Comparison of ENCODE assay signal across 8 cellular contexts in the genomic region with DNA sequence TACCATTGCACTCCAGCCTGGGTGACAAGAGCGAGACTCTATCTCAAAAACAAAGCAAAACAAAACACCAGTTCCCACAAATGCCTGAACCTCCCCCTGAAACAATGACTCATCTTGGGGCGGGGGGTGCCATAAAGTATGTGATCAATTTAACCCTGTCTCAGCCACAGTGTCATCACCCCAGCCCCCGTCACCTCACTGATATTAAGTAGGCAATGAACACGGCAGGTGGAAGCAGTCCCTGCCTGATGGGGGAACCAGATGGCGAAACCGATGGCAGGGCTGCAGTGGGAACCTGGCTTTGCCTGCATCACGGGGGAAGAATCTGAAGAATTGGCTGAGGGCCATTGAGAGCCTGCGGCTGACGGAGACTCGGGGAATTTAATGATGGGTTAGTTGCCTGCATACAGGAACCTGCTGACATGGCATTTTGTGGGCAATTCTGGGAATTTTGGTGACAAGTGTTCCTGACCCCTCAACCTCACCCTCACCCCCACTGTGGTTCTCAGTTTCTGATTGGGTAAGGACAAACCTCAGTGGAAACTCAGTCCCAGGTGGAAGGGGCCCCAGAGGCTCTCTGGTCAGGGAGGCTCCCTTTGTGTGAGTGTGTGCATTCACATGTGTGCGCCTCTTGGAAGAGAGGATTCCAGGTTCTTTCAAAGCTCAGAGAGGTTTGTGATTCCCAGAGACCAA. TPM values are rescaled to one million over a fixed set of nuclear protein-coding genes. Genes with fewer than 3 reads are reported as not detected.
A peak's percentile ranks its signal among the peaks of the same experiment; 100 is the strongest.
DNase-seq lines count a peak whose midpoint lies in the region; ATAC-seq and TF ChIP-seq lines count a peak whose summit lies in the region.

No MANE protein-coding gene starts in this region.

- H3K4me2 ChIP-seq in HCT116 (ENCODE audit: low read length) = peak overlapping the region; percentile 52

- BruUV-seq in HCT116 (replicated peaks; lab: Mats Ljungman, UMichigan) = no TSS peak

- TF ChIP-seq CTCF in HCT116 (IDR thresholded peaks at IDR 0.05 in 2 of 3, conservative IDR thresholded peaks at IDR 0.05 in 1 of 3; ENCODE audit: borderline replicate concordance in 1 of 3, insufficient read depth in 1 of 3, low read depth in 2 of 3, low read length in 2 of 3) = no peak
- no peak for TF ChIP-seq CTCF in activated CD8-positive, alpha-beta T cell treated with anti-CD3 and anti-CD28 coated beads for 36 hours (IDR thresholded peaks at IDR 0.05)
- no peak for TF ChIP-seq CTCF in type B pancreatic cell (conservative IDR thresholded peaks at IDR 0.05)
- no peak for TF ChIP-seq CTCF in stomach (IDR thresholded peaks at IDR 0.05)

- no peak overlapping the region for H3K4me3 ChIP-seq in HCT116 (replicated peaks in 1 of 2; ENCODE audit: low read depth in 1 of 2, low read length in 2 of 2)
- H3K4me3 ChIP-seq in stomach = no peak overlapping the region

- intact Hi-C loops in HCT116 (cut with micrococcal nuclease) = no loop called here
- intact Hi-C loops in activated CD8-positive, alpha-beta T cell treated with anti-CD3 and anti-CD28 coated beads for 36 hours (cut with micrococcal nuclease) = no loop called here
- intact Hi-C loops in stomach (cut with DNase I; ENCODE audit: low total_unique reads) = no loop called here

- no peaks in the 10 kb centered on the region for H3K9me2 ChIP-seq in HCT116 (ENCODE audit: insufficient read depth)

- no peak for TF ChIP-seq RAD21 in HCT116 (IDR thresholded peaks at IDR 0.05; ENCODE audit: low read depth)

- H3K79me2 ChIP-seq in HCT116 (ENCODE audit: insufficient read depth, low read length) = no peaks in the 10 kb centered on the region

- H3K4me3 Mint-ChIP-seq in activated CD8-positive, alpha-beta T cell treated with anti-CD3 and anti-CD28 coated beads for 36 hours = no peak overlapping the region
- peak overlapping the region; percentile 57 for H3K4me3 Mint-ChIP-seq in type B pancreatic cell

- no peaks in the 10 kb centered on the region for H3K36me3 ChIP-seq in HCT116 (ENCODE audit: control insufficient read depth in 1 of 2, insufficient read depth in 2 of 2, low read length in 2 of 2)
- no peaks in the 10 kb centered on the region for H3K36me3 ChIP-seq in stomach

- H3K27ac ChIP-seq in HCT116 (ENCODE audit: low read depth, low read length) = no peak overlapping the region
- no peak overlapping the region for H3K27ac ChIP-seq in stomach

- no peaks in the 10 kb centered on the region for H4K20me1 ChIP-seq in HCT116 (ENCODE audit: insufficient read depth)

- no peaks in the 10 kb centered on the region for H3K27me3 ChIP-seq in HCT116 (ENCODE audit: insufficient read depth, low read length)
- peaks cover 0 to 44% (median 0%) of the 10 kb centered on the region in 3 donors for H3K27me3 ChIP-seq in stomach

- H3K4me1 Mint-ChIP-seq in activated CD8-positive, alpha-beta T cell treated with anti-CD3 and anti-CD28 coated beads for 36 hours (ENCODE audit: low read depth) = peaks cover 17% of the 10 kb centered on the region
- peaks cover 15% of the 10 kb centered on the region for H3K4me1 Mint-ChIP-seq in type B pancreatic cell (ENCODE audit: unreplicated experiment)

- no peak overlapping the region for H3K9ac ChIP-seq in HCT116 (ENCODE audit: low read length)

- POLR2A ChIA-PET in HCT116 (lab: Charles Lee) = no interaction called here
- POLR2A ChIA-PET in activated CD8-positive, alpha-beta T cell treated with anti-CD3 and anti-CD28 coated beads for 36 hours (lab: Charles Lee) = no interaction called here

- no peaks in the 10 kb centered on the region for H3K9me3 ChIP-seq in HCT116 (ENCODE audit: control insufficient read depth in 1 of 2, insufficient read depth in 1 of 2, low read depth in 1 of 2, low read length in 2 of 2)
- no peaks in the 10 kb centered on the region for H3K9me3 ChIP-seq in stomach

- no peak overlapping the region for H2AFZ ChIP-seq in HCT116 (ENCODE audit: low read depth, low read length, poor library complexity, severe bottlenecking)

- CTCF ChIA-PET in HCT116 (lab: Charles Lee) = no interaction called here
- CTCF ChIA-PET in activated CD8-positive, alpha-beta T cell treated with anti-CD3 and anti-CD28 coated beads for 36 hours (lab: Charles Lee) = no interaction called here

- TF ChIP-seq EP300 in stomach (IDR thresholded peaks at IDR 0.05) = no peak

- 26 to 42% (median 35%) methylated on average over 11 of the region's 11 CpGs for WGBS in stomach, 5 donors

- RAD21 ChIA-PET in HCT116 (lab: Charles Lee; ENCODE audit: low non-redundant PET in 1 of 2, low total read pairs in 2 of 2, uncharacterized antibody in 2 of 2, unreplicated experiment in 2 of 2) = no interaction called here

- H3K36me3 Mint-ChIP-seq in activated CD8-positive, alpha-beta T cell treated with anti-CD3 and anti-CD28 coated beads for 36 hours (ENCODE audit: low read depth) = no peaks in the 10 kb centered on the region
- no peaks in the 10 kb centered on the region for H3K36me3 Mint-ChIP-seq in type B pancreatic cell

- no peaks in the 10 kb centered on the region for H3K9me3 Mint-ChIP-seq in activated CD8-positive, alpha-beta T cell treated with anti-CD3 and anti-CD28 coated beads for 36 hours
- H3K9me3 Mint-ChIP-seq in type B pancreatic cell = no peaks in the 10 kb centered on the region

- H3K4me1 ChIP-seq in HCT116 (ENCODE audit: control insufficient read depth in 1 of 2, insufficient read depth in 2 of 2, low read length in 2 of 2) = peaks cover 7 to 14% of the 10 kb centered on the region in 2 experiments
- peaks cover 0 to 12% (median 5%) of the 10 kb centered on the region in 4 donors for H3K4me1 ChIP-seq in stomach

- DNase-seq in AG08396 (ENCODE audit: low spot score) (peak; percentile 90), HCT116 (ENCODE audit: low read depth, low spot score) (no peak), iPS-NIHi7 (ENCODE audit: extremely low spot score) (peak; percentile 65), type B pancreatic cell (ENCODE audit: extremely low spot score, unreplicated experiment) (no peak), SKM-1 (lab: John Stamatoyannopoulos, UW; ENCODE audit: unreplicated experiment) (no peak), stomach (no peak)
- DNase-seq in activated CD8-positive, alpha-beta T cell treated with anti-CD3 and anti-CD28 coated beads for 36 hours = peak; percentile 90

- peak; percentile 69 for ATAC-seq in HCT116
- peak; percentile 95 for ATAC-seq in activated CD8-positive, alpha-beta T cell treated with anti-CD3 and anti-CD28 coated beads for 36 hours
- ATAC-seq in GM21447 (IDR thresholded peaks at IDR 0.05; ENCODE audit: unreplicated experiment) = no peak

- no peak overlapping the region for H3K27ac Mint-ChIP-seq in activated CD8-positive, alpha-beta T cell treated with anti-CD3 and anti-CD28 coated beads for 36 hours
- H3K27ac Mint-ChIP-seq in type B pancreatic cell = peak overlapping the region; percentile 68

- H3K27me3 Mint-ChIP-seq in activated CD8-positive, alpha-beta T cell treated with anti-CD3 and anti-CD28 coated beads for 36 hours = peaks cover 36% of the 10 kb centered on the region
- peaks cover 3% of the 10 kb centered on the region for H3K27me3 Mint-ChIP-seq in type B pancreatic cell

- TF ChIP-seq POLR2A in HCT116 (IDR thresholded peaks at IDR 0.05; ENCODE audit: borderline replicate concordance, extremely low read depth, insufficient read depth, insufficient read length) (no peak), stomach (IDR thresholded peaks at IDR 0.05) (no peak)

TF ChIP-seq in HCT116, 20 proteins besides CTCF, POLR2A, EP300 and RAD21 (continues in another document):
- TF ChIP-seq FOSL1 (IDR thresholded peaks at IDR 0.05; ENCODE audit: low read depth) (peak; percentile 10; the same call in 1 of the 2 replicates), TCF7L2 (IDR thresholded peaks at IDR 0.05; ENCODE audit: borderline replicate concordance, extremely low read depth, insufficient read depth, insufficient read length) (no peak)
- TF ChIP-seq, protein P1, sequence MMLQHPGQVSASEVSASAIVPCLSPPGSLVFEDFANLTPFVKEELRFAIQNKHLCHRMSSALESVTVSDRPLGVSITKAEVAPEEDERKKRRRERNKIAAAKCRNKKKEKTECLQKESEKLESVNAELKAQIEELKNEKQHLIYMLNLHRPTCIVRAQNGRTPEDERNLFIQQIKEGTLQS (IDR thresholded peaks at IDR 0.05) = no peak
- TF ChIP-seq, protein P2, sequence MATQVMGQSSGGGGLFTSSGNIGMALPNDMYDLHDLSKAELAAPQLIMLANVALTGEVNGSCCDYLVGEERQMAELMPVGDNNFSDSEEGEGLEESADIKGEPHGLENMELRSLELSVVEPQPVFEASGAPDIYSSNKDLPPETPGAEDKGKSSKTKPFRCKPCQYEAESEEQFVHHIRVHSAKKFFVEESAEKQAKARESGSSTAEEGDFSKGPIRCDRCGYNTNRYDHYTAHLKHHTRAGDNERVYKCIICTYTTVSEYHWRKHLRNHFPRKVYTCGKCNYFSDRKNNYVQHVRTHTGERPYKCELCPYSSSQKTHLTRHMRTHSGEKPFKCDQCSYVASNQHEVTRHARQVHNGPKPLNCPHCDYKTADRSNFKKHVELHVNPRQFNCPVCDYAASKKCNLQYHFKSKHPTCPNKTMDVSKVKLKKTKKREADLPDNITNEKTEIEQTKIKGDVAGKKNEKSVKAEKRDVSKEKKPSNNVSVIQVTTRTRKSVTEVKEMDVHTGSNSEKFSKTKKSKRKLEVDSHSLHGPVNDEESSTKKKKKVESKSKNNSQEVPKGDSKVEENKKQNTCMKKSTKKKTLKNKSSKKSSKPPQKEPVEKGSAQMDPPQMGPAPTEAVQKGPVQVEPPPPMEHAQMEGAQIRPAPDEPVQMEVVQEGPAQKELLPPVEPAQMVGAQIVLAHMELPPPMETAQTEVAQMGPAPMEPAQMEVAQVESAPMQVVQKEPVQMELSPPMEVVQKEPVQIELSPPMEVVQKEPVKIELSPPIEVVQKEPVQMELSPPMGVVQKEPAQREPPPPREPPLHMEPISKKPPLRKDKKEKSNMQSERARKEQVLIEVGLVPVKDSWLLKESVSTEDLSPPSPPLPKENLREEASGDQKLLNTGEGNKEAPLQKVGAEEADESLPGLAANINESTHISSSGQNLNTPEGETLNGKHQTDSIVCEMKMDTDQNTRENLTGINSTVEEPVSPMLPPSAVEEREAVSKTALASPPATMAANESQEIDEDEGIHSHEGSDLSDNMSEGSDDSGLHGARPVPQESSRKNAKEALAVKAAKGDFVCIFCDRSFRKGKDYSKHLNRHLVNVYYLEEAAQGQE (IDR thresholded peaks at IDR 0.05; ENCODE audit: low read depth) = no peak

RNA-seq across cellular contexts. Expression of gene SHISAL1, which starts 39.1 kb away (rescaled TPM):
- total RNA-seq in HCT116 (2021; ENCODE audit: unreplicated experiment) (not detected), type B pancreatic cell (ENCODE audit: low replicate concordance) (2.3 and 2.8 TPM in 2 replicates), stomach (10 to 100 TPM in 1 of 5 donors, 1 to 10 TPM in 3, under 1 TPM in 1; 0.45 to 19.3 (median 3.3) TPM)
- not detected in 2 replicates for polyA plus RNA-seq in HCT116 (2012)
- total RNA-seq in activated CD8-positive, alpha-beta T cell treated with anti-CD3 and anti-CD28 coated beads for 36 hours = not detected
- 1 to 10 TPM in 1 of 3 donors, under 1 TPM in 2; 0.43 to 1.3 (median 0.46) TPM for polyA plus RNA-seq in stomach

Comparison
In these comparisons a context has a peak if more than half of its experiments do, and no peak if none do; other contexts are left out.
1. DNase-seq: peak in AG08396 (single experiment), activated CD8-positive, alpha-beta T cell treated with anti-CD3 and anti-CD28 coated beads for 36 hours (single experiment) and iPS-NIHi7 (single experiment); none in HCT116 (single experiment), type B pancreatic cell (single experiment), SKM-1 (single experiment) and stomach (single experiment).